ENCODE assay signal across 11 cellular contexts in the genomic region with DNA sequence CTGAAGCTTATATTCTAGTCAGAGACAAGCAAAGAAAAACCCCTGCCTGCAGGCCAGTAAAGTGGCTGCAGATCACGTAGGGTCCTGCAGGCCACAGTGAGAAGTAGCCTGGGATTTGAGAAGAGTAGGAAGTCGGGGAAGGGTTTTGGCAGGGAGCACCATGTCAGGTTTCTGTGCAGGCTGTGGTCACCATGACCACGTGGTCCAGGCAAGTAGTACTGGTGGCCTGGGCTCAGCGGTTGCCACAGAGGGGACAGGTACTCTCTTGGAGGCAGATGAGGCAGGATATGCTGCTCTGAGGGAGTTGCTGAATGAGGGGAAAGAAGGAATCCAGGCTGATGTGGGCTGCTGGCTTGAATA. TPM values are rescaled to one million over a fixed set of nuclear protein-coding genes. Genes with fewer than 3 reads are reported as not detected.
DNase-seq lines count a peak whose midpoint lies in the region; ATAC-seq, FAIRE-seq and TF ChIP-seq lines count a peak whose summit lies in the region.
"Had no signal": no experiment of that assay in that cellular context is flagged by ENCODE, and none has a peak within 500 bp of the region (broad histone marks: within the 10 kb centered on the region; RNA-seq: fewer than 3 reads in every experiment).

No MANE protein-coding gene starts in this region.

- H3K36me3 ChIP-seq in SJCRH30 (0 out of 2 replicates have a peak, but pooled peaks cover 2% of the 10 kb centered on the region), H1 (ENCODE audit: control insufficient read depth in 2 of 4, insufficient read depth in 4 of 4, low read length in 3 of 4) (peaks cover 2 to 19% (median 13%) of the 10 kb centered on the region in 4 experiments; a peak in 7 of 8 replicates), spleen (peaks cover 0 to 88% (median 51%) of the 10 kb centered on the region in 6 donors), ovary (no peaks in the 10 kb centered on the region)

- no peak overlapping the region for H3K56ac ChIP-seq in H1 (replicated peaks; ENCODE audit: insufficient read length, low read depth, low read length)

- no peaks in the 10 kb centered on the region for H3K79me2 ChIP-seq in H1 (ENCODE audit: control insufficient read depth in 1 of 2, insufficient read depth in 2 of 2, low read length in 2 of 2)

- H3K79me1 ChIP-seq in H1 (ENCODE audit: low read depth, low read length), result no peaks in the 10 kb centered on the region; the same call in 1 of the 2 replicates

- H2BK120ac ChIP-seq in H1 (replicated peaks; ENCODE audit: low read depth, low read length), result no peak overlapping the region

- H4K20me1 ChIP-seq in H1 (replicated peaks in 1 of 2; ENCODE audit: control insufficient read depth in 1 of 2, insufficient read depth in 2 of 2, low read length in 2 of 2), result peaks cover 5 to 6% of the 10 kb centered on the region in 2 experiments

- no peak overlapping the region for H2AFZ ChIP-seq in H1 (ENCODE audit: low read length)

- POLR2A ChIA-PET in H1 (lab: Charles Lee; ENCODE audit: partially characterized antibody), result interaction anchor here (1.4 to 5.6 kb wide), 3 partner anchors 10 to 15 kb away, joined by 8 to 30 read pairs (median 10); no protein-coding TSS in a partner anchor

- no peak overlapping the region for H3K4ac ChIP-seq in H1 (replicated peaks; ENCODE audit: insufficient read length, low read depth, low read length)

- no peak for TF ChIP-seq RAD21 in H1 (IDR thresholded peaks at IDR 0.05 in 1 of 2, conservative IDR thresholded peaks at IDR 0.05 in 1 of 2; ENCODE audit: low read depth in 2 of 2, low read length in 2 of 2)

- H3K27me3 Mint-ChIP-seq in activated naive CD4-positive, alpha-beta T cell treated with anti-CD3 and anti-CD28 coated beads for 36 hours (ENCODE audit: low read depth), result no peaks in the 10 kb centered on the region

- no peak overlapping the region for H3K4me2 ChIP-seq in H1 (ENCODE audit: insufficient read depth in 1 of 2, low read depth in 2 of 2, low read length in 2 of 2)

- no peak overlapping the region for H2BK15ac ChIP-seq in H1 (ENCODE audit: low read length)

- peak overlapping the region; percentile 82 for H3K27ac Mint-ChIP-seq in activated naive CD4-positive, alpha-beta T cell treated with anti-CD3 and anti-CD28 coated beads for 36 hours

- peaks cover 20% of the 10 kb centered on the region for H3K4me1 Mint-ChIP-seq in activated naive CD4-positive, alpha-beta T cell treated with anti-CD3 and anti-CD28 coated beads for 36 hours (ENCODE audit: low read depth)

- no peak overlapping the region for H2BK20ac ChIP-seq in H1 (ENCODE audit: low read length)

- FAIRE-seq in H1 (lab: Jason Lieb, UNC), result no peak

- intact Hi-C loops in activated naive CD4-positive, alpha-beta T cell treated with anti-CD3 and anti-CD28 coated beads for 36 hours (cut with micrococcal nuclease), result no loop called here
- intact Hi-C loops in spleen (cut with DNase I; ENCODE audit: low total_unique reads) (loop anchor here (5.0 kb wide), 1 partner anchor 43 kb away; no protein-coding TSS in a partner anchor), ovary (cut with DNase I) (no loop called here)

- H3K27me3 ChIP-seq in SJCRH30 (no peaks in the 10 kb centered on the region), H1 (replicated peaks in 1 of 4; ENCODE audit: control insufficient read depth in 3 of 4, extremely low read depth in 1 of 4, insufficient read depth in 3 of 4, low read length in 3 of 4) (no peaks in the 10 kb centered on the region), spleen (replicated peaks in 1 of 7) (no peaks in the 10 kb centered on the region), ovary (no peaks in the 10 kb centered on the region)

- H2BK5ac ChIP-seq in H1 (ENCODE audit: low read depth, low read length), result peak overlapping the region; percentile 24; the same call in 1 of the 2 replicates

- H4K91ac ChIP-seq in H1 (replicated peaks; ENCODE audit: insufficient read length, low read length), result no peak overlapping the region

- no peak for ATAC-seq in GM18520 (IDR thresholded peaks at IDR 0.05; ENCODE audit: unreplicated experiment)
- ATAC-seq: left ventricle myocardium superior had no signal

- no peaks in the 10 kb centered on the region for H3K9me3 ChIP-seq in SJCRH30 (replicated peaks)
- H3K9me3 ChIP-seq in H1 (ENCODE audit: insufficient read depth in 2 of 2, low read depth in 1 of 2, low read length in 1 of 2), result no peaks in the 10 kb centered on the region
- H3K9me3 ChIP-seq in spleen, result no peaks in the 10 kb centered on the region
- no peaks in the 10 kb centered on the region for H3K9me3 ChIP-seq in ovary

- H4K8ac ChIP-seq in H1 (ENCODE audit: extremely low read depth, insufficient read depth, low read length), result 0 out of 2 replicates have a peak overlapping the region, but pooled peaks have one; percentile 73

- no peak overlapping the region for H2BK12ac ChIP-seq in H1 (ENCODE audit: low read depth, low read length)

- H2AK5ac ChIP-seq in H1 (ENCODE audit: low read depth, low read length), result no peak overlapping the region

- CTCF ChIA-PET in activated naive CD4-positive, alpha-beta T cell treated with anti-CD3 and anti-CD28 coated beads for 36 hours (lab: Charles Lee), result interaction anchor here (1.3 kb wide), 1 partner anchor 44 kb away, joined by 5 read pairs; no protein-coding TSS in a partner anchor
- CTCF ChIA-PET in H1 (lab: Charles Lee; ENCODE audit: partially characterized antibody), result interaction anchor here (1.6 to 2.2 kb wide), 2 partner anchors 10 to 59 kb away, joined by 5 to 6 read pairs; no protein-coding TSS in a partner anchor

- DNase-seq in activated naive CD4-positive, alpha-beta T cell treated with anti-CD3 and anti-CD28 coated beads for 36 hours, result no peak
- no peak for DNase-seq in activated naive CD4-positive, alpha-beta T cell (lab: John Stamatoyannopoulos, UW)
- DNase-seq in SJCRH30, result no peak
- no peak for DNase-seq in H1 (ENCODE audit: low read depth in 1 of 2, low spot score in 2 of 2)
- no peak for DNase-seq in spleen
- no peak for DNase-seq in ovary
- DNase-seq in cerebellum (ENCODE audit: low spot score), result no peak
- DNase-seq: left ventricle myocardium superior; NCI-H187; stimulated activated CD4-positive, alpha-beta T cell treated with anti-CD3 and anti-CD28 coated beads, Interleukin-15, amount 100 ng/mL, for 24 hours had no signal

- no peak overlapping the region for H3K14ac ChIP-seq in H1 (ENCODE audit: insufficient read length)

- H3K9me3 Mint-ChIP-seq in activated naive CD4-positive, alpha-beta T cell treated with anti-CD3 and anti-CD28 coated beads for 36 hours, result no peaks in the 10 kb centered on the region

- peaks cover 21% of the 10 kb centered on the region for H3K4me1 ChIP-seq in SJCRH30
- H3K4me1 ChIP-seq in H1 (replicated peaks in 1 of 4; ENCODE audit: control insufficient read depth in 3 of 4, insufficient read depth in 4 of 4, low read length in 3 of 4), result no peaks in the 10 kb centered on the region; a peak in 2 of 7 replicates
- H3K4me1 ChIP-seq in spleen, result peaks cover 28 to 70% (median 55%) of the 10 kb centered on the region in 6 donors
- H3K4me1 ChIP-seq in ovary (ENCODE audit: insufficient read depth), result peaks cover 17% of the 10 kb centered on the region

- H3K18ac ChIP-seq in H1 (ENCODE audit: extremely low read depth, low read length), result no peak overlapping the region

- H3K4me3 ChIP-seq in SJCRH30 (no peak overlapping the region), H1 (ENCODE audit: extremely low read depth in 1 of 4, insufficient read depth in 2 of 4, low read depth in 3 of 4, low read length in 4 of 4) (no peak overlapping the region), spleen (no peak overlapping the region), ovary (no peak overlapping the region)

- H3K4me3 Mint-ChIP-seq in activated naive CD4-positive, alpha-beta T cell treated with anti-CD3 and anti-CD28 coated beads for 36 hours, result no peak overlapping the region

- no peaks in the 10 kb centered on the region for H3K23me2 ChIP-seq in H1 (ENCODE audit: low read depth, low read length)

- TF ChIP-seq CTCF in H1 (IDR thresholded peaks at IDR 0.05; ENCODE audit: control extremely low read depth in 1 of 3, insufficient read depth in 1 of 3, low read depth in 1 of 3, low read length in 3 of 3) (no peak), spleen (IDR thresholded peaks at IDR 0.05 in 8 of 11, conservative IDR thresholded peaks at IDR 0.05 in 3 of 11) (no peak), ovary (IDR thresholded peaks at IDR 0.05) (no peak)

- TF ChIP-seq POLR2A in H1 (IDR thresholded peaks at IDR 0.05; ENCODE audit: control extremely low read depth in 1 of 2, low read depth in 2 of 2, low read length in 2 of 2) (no peak), spleen (IDR thresholded peaks at IDR 0.05) (no peak), ovary (IDR thresholded peaks at IDR 0.05) (no peak)

- WGBS in H1 (ENCODE audit: extremely low coverage in 1 of 2, insufficient coverage in 1 of 2, insufficient read length in 1 of 2, insufficient replicate concordance in 2 of 2, low coverage in 1 of 2, low lambda C conversion rate in 2 of 2, missing lambda C conversion rate in 1 of 2), 2 experiments, result 91% methylated on average over 4 of the region's 4 CpGs; no CpG with 5 or more reads in 1 of the 2 experiments
- 46 to 65% (median 47%) methylated on average over 4 of the region's 4 CpGs for WGBS in spleen, 5 donors
- 58 to 67% (median 62%) methylated on average over 4 of the region's 4 CpGs for WGBS in ovary, 3 donors

- TF ChIP-seq EP300 in H1 (IDR thresholded peaks at IDR 0.05; ENCODE audit: borderline replicate concordance in 1 of 2, low read depth in 2 of 2, low read length in 2 of 2) (no peak), ovary (IDR thresholded peaks at IDR 0.05) (no peak)

- H3K9ac ChIP-seq in H1 (replicated peaks in 1 of 4; ENCODE audit: extremely low read depth in 1 of 4, low read depth in 3 of 4, low read length in 3 of 4), result no peak overlapping the region

- H4K5ac ChIP-seq in H1 (ENCODE audit: insufficient read length, low read depth, low read length), result no peak overlapping the region

- H3K27ac ChIP-seq in SJCRH30 (peak overlapping the region; percentile 82), H1 (ENCODE audit: low read depth, low read length) (no peak overlapping the region), spleen (peak overlapping the region in 7 of 8 donors; percentile 23 to 79 (median 52)), ovary (peak overlapping the region in 1 of 2 donors; percentile 25)

- H3K36me3 Mint-ChIP-seq in activated naive CD4-positive, alpha-beta T cell treated with anti-CD3 and anti-CD28 coated beads for 36 hours (ENCODE audit: low read depth), result peaks cover 15% of the 10 kb centered on the region

- H3K23ac ChIP-seq in H1 (ENCODE audit: insufficient read length), result no peak overlapping the region

RNA-seq across cellular contexts. Expression of gene PISD, which starts 46.6 kb away (rescaled TPM):
- 10 to 100 TPM; 45.6 to 45.7 TPM for total RNA-seq in activated naive CD4-positive, alpha-beta T cell treated with anti-CD3 and anti-CD28 coated beads for 36 hours
- 18.6 and 20.1 TPM in 2 replicates for total RNA-seq in SJCRH30 (2014; rRNA removed; shearing (Covaris generic))
- total RNA-seq in H1 (2021; fragmentation: NEBNext Ultra II Directional; extraction: Animal tissue kit (Norgen Biotek cat#: 25700)), result 46.0 and 47.8 TPM in 2 replicates
- polyA plus RNA-seq in H1 (2011; rRNA removed) (48.2 and 74.5 TPM in 2 replicates), spleen (10 to 100 TPM; 27.6 to 41.7 (median 32.1) TPM), ovary (10 to 100 TPM; 12.0 to 19.4 TPM)
- 50.7 TPM for polyA plus RNA-seq in H1 (2011; cell fraction: cytosol; rRNA removed)
- 82.6 TPM for polyA plus RNA-seq in H1 (2011; cell fraction: nucleus; rRNA removed)
- 28.1 to 40.3 TPM (median 36.9 TPM) in 4 replicates for polyA plus RNA-seq in H1 (2012, experiment 1 of 2)
- 32.5 TPM for polyA plus RNA-seq in H1 (2012, experiment 2 of 2)
- 35.2 TPM for polyA plus RNA-seq in H1 (2013, experiment 1 of 2)
- polyA plus RNA-seq in H1 (2013, experiment 2 of 2), result 34.6 TPM
- 25.0 and 35.5 TPM in 2 replicates for polyA minus RNA-seq in H1 (2011; rRNA and poly(A)+ RNA removed)
- polyA minus RNA-seq in H1 (2011; cell fraction: cytosol; rRNA and poly(A)+ RNA removed), result 30.1 TPM
- 29.5 TPM for polyA minus RNA-seq in H1 (2011; cell fraction: nucleus; rRNA and poly(A)+ RNA removed)
- total RNA-seq in spleen (100 to 1,000 TPM in 2 of 7 donors, 10 to 100 TPM in 5; 52.6 to 108 (median 83.0) TPM), ovary (10 to 100 TPM; 18.8 to 60.2 (median 34.1) TPM), cerebellum (31.0 TPM)
